ENCODE assay signal across 12 cellular contexts in the genomic region with DNA sequence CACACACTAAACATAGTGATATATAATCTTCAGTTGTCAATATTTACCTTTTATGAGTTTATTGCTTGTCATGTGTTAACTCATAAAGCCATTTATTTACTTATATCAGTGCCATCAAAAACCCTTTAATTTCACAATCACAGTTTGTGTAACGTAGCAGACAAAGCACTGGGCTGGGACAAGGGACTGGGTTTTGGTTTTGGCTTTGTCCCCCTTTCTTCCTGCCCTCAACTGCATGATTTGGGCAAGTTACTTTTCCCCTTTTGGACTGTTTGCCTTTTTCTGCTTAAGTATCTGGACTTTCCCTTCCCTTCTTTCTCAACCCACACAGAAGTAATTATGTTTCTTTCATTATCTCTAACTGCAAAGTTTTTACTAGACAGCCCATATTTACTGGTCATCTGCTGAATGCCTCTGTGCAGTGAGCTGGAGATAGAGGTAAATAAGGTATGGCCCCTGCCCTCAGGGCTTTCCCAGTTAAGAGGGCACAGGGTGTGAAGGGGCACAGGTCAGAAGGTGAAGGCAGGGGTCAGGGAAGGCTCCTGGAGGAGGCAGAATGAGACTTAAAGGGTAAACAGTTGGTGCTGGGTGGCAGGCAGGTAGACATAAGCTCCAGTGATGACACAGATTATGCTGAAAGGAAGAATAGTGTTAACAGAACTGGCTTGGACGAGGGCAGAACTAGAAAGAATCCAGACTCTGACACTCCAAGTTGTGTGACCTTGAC. TPM values are rescaled to one million over a fixed set of nuclear protein-coding genes. Genes with fewer than 3 reads are reported as not detected.
DNase-seq lines count a peak whose midpoint lies in the region; ATAC-seq and TF ChIP-seq lines count a peak whose summit lies in the region.
"Had no signal": no experiment of that assay in that cellular context is flagged by ENCODE, and none has a peak within 500 bp of the region (broad histone marks: within the 10 kb centered on the region; RNA-seq: fewer than 3 reads in every experiment).

No MANE protein-coding gene starts in this region.

- H3K9me3 ChIP-seq in heart right ventricle (no peaks in the 10 kb centered on the region), neural progenitor cell (ENCODE audit: low read depth) (no peaks in the 10 kb centered on the region), H9 (ENCODE audit: control insufficient read depth, low read depth, low read length) (no peaks in the 10 kb centered on the region)
- H3K9me3 ChIP-seq: heart left ventricle had no signal

- H4K91ac ChIP-seq in H9 (ENCODE audit: insufficient read length, low read depth, low read length) = no peak overlapping the region

- H3K27ac ChIP-seq in heart right ventricle = no peak overlapping the region
- H3K27ac ChIP-seq in neural progenitor cell = no peak overlapping the region
- no peak overlapping the region for H3K27ac ChIP-seq in H9 (ENCODE audit: insufficient read length, low read depth, low read length)
- H3K27ac ChIP-seq: heart left ventricle had no signal

- TF ChIP-seq CTCF in GM12865 (IDR thresholded peaks at IDR 0.05; ENCODE audit: insufficient read depth, low read depth, low read length, missing control alignments) = no peak
- TF ChIP-seq CTCF in heart right ventricle (IDR thresholded peaks at IDR 0.05) = no peak
- TF ChIP-seq CTCF in neural progenitor cell (IDR thresholded peaks at IDR 0.05) = no peak
- TF ChIP-seq CTCF in H9 (conservative IDR thresholded peaks at IDR 0.05) = no peak

- H2BK5ac ChIP-seq in H9 (ENCODE audit: insufficient read length, low read length) = no peak overlapping the region

- DNase-seq in GM12865 (ENCODE audit: low read depth) (peak; percentile 55), fibroblast of peridontal ligament (ENCODE audit: extremely low read depth) (peak; percentile 19), heart right ventricle (no peak), neural progenitor cell (ENCODE audit: low spot score) (no peak), H9 (no peak)
- DNase-seq: heart left ventricle; midbrain; stimulated activated naive CD4-positive, alpha-beta T cell treated with Interleukin-2 at 50 U/mL for 16 hours had no signal

- no peaks in the 10 kb centered on the region for H3K9me3 Mint-ChIP-seq in neural progenitor cell
- no peaks in the 10 kb centered on the region for H3K9me3 Mint-ChIP-seq in H9
- H3K9me3 Mint-ChIP-seq: T-helper 1 cell treated with Interleukin-12 subunit alpha and Interleukin-12 subunit beta and Interleukin-4 antibody, amounts not matched to agents 30 μg/mL and 1 μg/mL, for 36 hours had no signal

- H3K27me3 ChIP-seq in heart right ventricle = no peaks in the 10 kb centered on the region
- no peaks in the 10 kb centered on the region for H3K27me3 ChIP-seq in neural progenitor cell
- no peaks in the 10 kb centered on the region for H3K27me3 ChIP-seq in H9 (ENCODE audit: insufficient read depth, low read length)
- H3K27me3 ChIP-seq: heart left ventricle had no signal

- H3K23ac ChIP-seq in H9 (ENCODE audit: insufficient read length, low read depth, low read length) = no peak overlapping the region

- no peak overlapping the region for H3K4ac ChIP-seq in H9 (ENCODE audit: low read depth, low read length)

- H4K5ac ChIP-seq in H9 (ENCODE audit: insufficient read length, low read depth, low read length) = no peak overlapping the region

- no peak overlapping the region for H2BK12ac ChIP-seq in H9 (ENCODE audit: insufficient read length, low read depth, low read length)

- H3K9ac ChIP-seq in neural progenitor cell (no peak overlapping the region), H9 (ENCODE audit: extremely low read depth, insufficient read length, low read length) (no peak overlapping the region)

- H4K20me1 ChIP-seq in neural progenitor cell (ENCODE audit: low read depth) = no peaks in the 10 kb centered on the region
- H4K20me1 ChIP-seq in H9 (ENCODE audit: control insufficient read depth, insufficient read depth, insufficient read length) = no peaks in the 10 kb centered on the region

- H2AFZ ChIP-seq in neural progenitor cell (replicated peaks) (no peak overlapping the region), H9 (ENCODE audit: low read length) (no peak overlapping the region)

- no peak overlapping the region for H3K27ac Mint-ChIP-seq in neural progenitor cell
- H3K27ac Mint-ChIP-seq in H9 = no peak overlapping the region; a peak in 1 of 7 replicates
- H3K27ac Mint-ChIP-seq: T-helper 1 cell treated with Interleukin-12 subunit alpha and Interleukin-12 subunit beta and Interleukin-4 antibody, amounts not matched to agents 30 μg/mL and 1 μg/mL, for 36 hours had no signal

- H3K23me2 ChIP-seq in H9 (ENCODE audit: insufficient read length, low read depth, low read length, poor library complexity, severe bottlenecking) = no peaks in the 10 kb centered on the region

- H3K79me2 ChIP-seq in neural progenitor cell (ENCODE audit: low read depth) (no peaks in the 10 kb centered on the region), H9 (ENCODE audit: insufficient read depth, low read length) (no peaks in the 10 kb centered on the region)

- WGBS in heart right ventricle, 2 donors = 64 to 69% methylated on average over 2 of the region's 2 CpGs
- WGBS in H9 (ENCODE audit: extremely low coverage, insufficient read length, low lambda C conversion rate) = no CpG with 5 or more reads among the region's 2 CpGs

- intact Hi-C loops in heart right ventricle (cut with DNase I) = loop anchor here in 2 of 10 donors (10.0 kb wide), 2 partner anchors 256 to 406 kb away; no protein-coding TSS in a partner anchor

- H3K79me1 ChIP-seq in H9 (ENCODE audit: insufficient read depth, low read depth, low read length, poor library complexity, severe bottlenecking) = no peaks in the 10 kb centered on the region

- no peak overlapping the region for H3K56ac ChIP-seq in H9 (ENCODE audit: insufficient read length, low read depth, low read length)

- H3K14ac ChIP-seq in H9 (ENCODE audit: insufficient read depth, low read length) = no peak overlapping the region

- H3K4me3 ChIP-seq in GM12865 (ENCODE audit: low read depth, low read length) (peak overlapping the region; percentile 16), heart right ventricle (no peak overlapping the region), neural progenitor cell (no peak overlapping the region)
- H3K4me3 ChIP-seq: heart left ventricle had no signal

- no peak overlapping the region for H2AK5ac ChIP-seq in H9 (ENCODE audit: insufficient read length, low read length)

- H2BK20ac ChIP-seq in H9 (ENCODE audit: low read depth, low read length, poor library complexity, severe bottlenecking) = no peak overlapping the region

- ATAC-seq in GM19397 (IDR thresholded peaks at IDR 0.05; ENCODE audit: unreplicated experiment) = peak; percentile 58
- peak; percentile 34 for ATAC-seq in HG03342 (IDR thresholded peaks at IDR 0.05; ENCODE audit: unreplicated experiment)
- ATAC-seq in heart right ventricle = no peak
- ATAC-seq in SK-N-SH treated with all-trans-retinoic acid at 6 μM for 48 hours = no peak
- ATAC-seq: heart left ventricle had no signal

- H3K4me3 Mint-ChIP-seq in neural progenitor cell (no peak overlapping the region), H9 (no peak overlapping the region)
- H3K4me3 Mint-ChIP-seq: T-helper 1 cell treated with Interleukin-12 subunit alpha and Interleukin-12 subunit beta and Interleukin-4 antibody, amounts not matched to agents 30 μg/mL and 1 μg/mL, for 36 hours had no signal

- H3K4me1 Mint-ChIP-seq in neural progenitor cell (no peaks in the 10 kb centered on the region), H9 (peaks cover 12 to 14% of the 10 kb centered on the region in 2 experiments)

- H3K36me3 Mint-ChIP-seq in neural progenitor cell = no peaks in the 10 kb centered on the region
- H3K36me3 Mint-ChIP-seq in H9 (ENCODE audit: insufficient read depth in 1 of 3, low read depth in 3 of 3) = no peaks in the 10 kb centered on the region

- H3K4me2 ChIP-seq in neural progenitor cell = no peak overlapping the region
- no peak overlapping the region for H3K4me2 ChIP-seq in H9 (ENCODE audit: insufficient read depth, insufficient read length, low read length)

- peaks cover 0 to 21% (median 12%) of the 10 kb centered on the region in 9 donors for H3K4me1 ChIP-seq in heart right ventricle
- H3K4me1 ChIP-seq in neural progenitor cell = no peaks in the 10 kb centered on the region
- H3K4me1 ChIP-seq in H9 (ENCODE audit: insufficient read depth, low read length) = no peaks in the 10 kb centered on the region

- H3K18ac ChIP-seq in H9 (ENCODE audit: insufficient read length, low read depth, low read length) = no peak overlapping the region

- H3T11ph ChIP-seq in H9 (ENCODE audit: low read length) = no peak overlapping the region

- no peak overlapping the region for H2BK15ac ChIP-seq in H9 (ENCODE audit: low read depth, low read length)

- H3K27me3 Mint-ChIP-seq in neural progenitor cell (ENCODE audit: insufficient read depth, low read depth) (peaks cover 4% of the 10 kb centered on the region), H9 (ENCODE audit: low read depth) (no peaks in the 10 kb centered on the region)

- no peaks in the 10 kb centered on the region for H3K36me3 ChIP-seq in heart right ventricle
- H3K36me3 ChIP-seq in neural progenitor cell = no peaks in the 10 kb centered on the region
- H3K36me3 ChIP-seq: heart left ventricle had no signal

- H4K8ac ChIP-seq in H9 (replicated peaks; ENCODE audit: insufficient read length, low read depth, low read length) = no peak overlapping the region

- H2BK120ac ChIP-seq in H9 (ENCODE audit: low read depth, low read length, poor library complexity, severe bottlenecking) = no peak overlapping the region

- H3F3A ChIP-seq in neural progenitor cell (ENCODE audit: low read depth) = no peaks in the 10 kb centered on the region

TF ChIP-seq in SK-N-SH treated with all-trans-retinoic acid at 6 μM for 48 hours, 23 proteins besides CTCF, POLR2A, EP300 and RAD21 (continues in another document):
- TF ChIP-seq ZNF565 (CRISPR knock-in tag; conservative IDR thresholded peaks at IDR 0.05; ENCODE audit: low read depth) = no peak
- no peak for TF ChIP-seq GLIS3 (CRISPR knock-in tag; IDR thresholded peaks at IDR 0.05)
- no peak for TF ChIP-seq ARNTL (CRISPR knock-in tag; IDR thresholded peaks at IDR 0.05; ENCODE audit: borderline replicate concordance, low read depth)
- TF ChIP-seq OSR1 (CRISPR knock-in tag; IDR thresholded peaks at IDR 0.05) = no peak
- no peak for TF ChIP-seq ISL1 (CRISPR knock-in tag; IDR thresholded peaks at IDR 0.05)
- TF ChIP-seq ESRRG (CRISPR knock-in tag; IDR thresholded peaks at IDR 0.05) = no peak
- no peak for TF ChIP-seq ZFP3 (CRISPR knock-in tag; IDR thresholded peaks at IDR 0.05)

RNA-seq across cellular contexts. Expression of gene NR3C1, which starts 14.8 kb away (rescaled TPM):
- total RNA-seq in heart right ventricle (10 to 100 TPM; 31.1 to 62.3 (median 47.6) TPM), neural progenitor cell (ENCODE audit: low replicate concordance) (0.17 and 0.37 TPM in 2 replicates), H9 (2021) (26.5 and 31.4 TPM in 2 replicates)
- polyA plus RNA-seq in heart right ventricle = 10 to 100 TPM; 11.0 to 14.5 TPM

Comparison
In these comparisons a context has a peak if more than half of its experiments do, and no peak if none do; other contexts are left out.
1. DNase-seq: peak in GM12865 (single experiment) and fibroblast of peridontal ligament (single experiment); none in heart right ventricle (0 of 2), neural progenitor cell (single experiment) and H9 (single experiment).
2. ATAC-seq: peak in GM19397 (single experiment) and HG03342 (single experiment); none in heart right ventricle (0 of 8) and SK-N-SH treated with all-trans-retinoic acid at 6 μM for 48 hours (single experiment).
3. RNA of gene NR3C1, which starts 14.8 kb away (total RNA-seq): 31.1 to 62.3 TPM in heart right ventricle and 26.5 to 31.4 TPM in H9; 0.17 to 0.37 TPM in neural progenitor cell; every median in the first group is over 10 times any median in the second.